ENCODE assay signal across 9 cellular contexts in the genomic region with DNA sequence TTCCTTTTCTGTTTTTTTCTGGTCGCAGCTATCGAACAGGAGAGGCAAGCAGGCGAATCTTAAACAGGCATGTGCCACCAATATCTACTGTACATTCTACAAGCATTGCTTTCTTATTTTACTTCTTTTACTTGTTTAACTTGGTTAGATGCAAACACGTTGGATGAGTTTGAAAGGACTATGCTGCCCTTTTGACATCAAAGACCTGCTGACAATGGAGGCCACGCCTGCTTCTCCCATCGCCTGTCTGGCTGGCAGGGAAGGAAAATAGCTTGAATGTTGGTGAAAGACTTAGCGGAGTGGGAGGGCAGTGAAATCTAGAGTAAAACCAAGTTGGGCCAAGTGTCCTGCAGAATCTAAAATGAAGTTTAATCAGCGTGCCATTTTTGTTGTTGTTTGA. TPM values are rescaled to one million over a fixed set of nuclear protein-coding genes. Genes with fewer than 3 reads are reported as not detected.
DNase-seq lines count a peak whose midpoint lies in the region; ATAC-seq and TF ChIP-seq lines count a peak whose summit lies in the region.
"Had no signal": no experiment of that assay in that cellular context is flagged by ENCODE, and none has a peak within 500 bp of the region (broad histone marks: within the 10 kb centered on the region; RNA-seq: fewer than 3 reads in every experiment).

No MANE protein-coding gene starts in this region.

- H3K27me3 ChIP-seq in DOHH2 (ENCODE audit: control insufficient read depth, low read length) (no peaks in the 10 kb centered on the region), lower lobe of right lung (ENCODE audit: low read depth) (no peaks in the 10 kb centered on the region), spleen (replicated peaks in 1 of 7) (no peaks in the 10 kb centered on the region)

- H3K36me3 ChIP-seq in DOHH2 (ENCODE audit: control insufficient read depth, low read length) (no peaks in the 10 kb centered on the region), lower lobe of right lung (no peaks in the 10 kb centered on the region), spleen (no peaks in the 10 kb centered on the region)

- TF ChIP-seq CTCF in DOHH2 (IDR thresholded peaks at IDR 0.05; ENCODE audit: low read depth, low read length, poor library complexity, severe bottlenecking), result no peak
- no peak for TF ChIP-seq CTCF in lower lobe of right lung (IDR thresholded peaks at IDR 0.05)
- TF ChIP-seq CTCF in spleen (IDR thresholded peaks at IDR 0.05 in 8 of 11, conservative IDR thresholded peaks at IDR 0.05 in 3 of 11), result no peak

- H3K4me3 Mint-ChIP-seq in activated T-helper 1 cell treated with anti-CD3 and anti-CD28 coated beads, Interleukin-12 subunit alpha, Interleukin-12 subunit beta, Interleukin-2, Interleukin-4 antibody, amounts not matched to agents 30 ng/mL and 10 ng/mL and 1 ng/mL, durations not matched to agents 14 hours and 24 hours and 36 hours, result peak overlapping the region; percentile 88

- no peaks in the 10 kb centered on the region for H3K27me3 Mint-ChIP-seq in activated T-helper 1 cell treated with anti-CD3 and anti-CD28 coated beads, Interleukin-12 subunit alpha, Interleukin-12 subunit beta, Interleukin-2, Interleukin-4 antibody, amounts not matched to agents 30 ng/mL and 10 ng/mL and 1 ng/mL, durations not matched to agents 14 hours and 24 hours and 36 hours (ENCODE audit: insufficient read depth)

- H3K27ac Mint-ChIP-seq in activated T-helper 1 cell treated with anti-CD3 and anti-CD28 coated beads, Interleukin-12 subunit alpha, Interleukin-12 subunit beta, Interleukin-2, Interleukin-4 antibody, amounts not matched to agents 30 ng/mL and 10 ng/mL and 1 ng/mL, durations not matched to agents 14 hours and 24 hours and 36 hours, result no peak overlapping the region

- H3F3A ChIP-seq in DOHH2 (ENCODE audit: control insufficient read depth, insufficient read depth), result no peaks in the 10 kb centered on the region

- H3K36me3 Mint-ChIP-seq in activated T-helper 1 cell treated with anti-CD3 and anti-CD28 coated beads, Interleukin-12 subunit alpha, Interleukin-12 subunit beta, Interleukin-2, Interleukin-4 antibody, amounts not matched to agents 30 ng/mL and 10 ng/mL and 1 ng/mL, durations not matched to agents 14 hours and 24 hours and 36 hours (ENCODE audit: low read depth), result no peaks in the 10 kb centered on the region

- peaks cover 12% of the 10 kb centered on the region for H3K79me2 ChIP-seq in DOHH2 (ENCODE audit: control insufficient read depth, low read length)

- peak; percentile 14 for DNase-seq in A172 (ENCODE audit: low spot score)
- DNase-seq in activated T-helper 1 cell treated with anti-CD3 and anti-CD28 coated beads, Interleukin-12 subunit alpha, Interleukin-12 subunit beta, Interleukin-2, Interleukin-4 antibody, amounts not matched to agents 30 ng/mL and 10 ng/mL and 1 ng/mL, durations not matched to agents 14 hours and 24 hours and 36 hours (ENCODE audit: low spot score), result no peak
- DNase-seq in lower lobe of right lung, result no peak
- DNase-seq in NCI-H510A (lab: John Stamatoyannopoulos, UW), result no peak
- DNase-seq in spleen, result no peak
- DNase-seq in DMS 273 treated with DMSO at 0.1 percent for 48 hours (lab: John Stamatoyannopoulos, UW), result no peak
- DNase-seq in stimulated activated naive CD4-positive, alpha-beta T cell treated with Interleukin-2 at 50 U/mL for 16 hours (lab: John Stamatoyannopoulos, UW), result no peak

- H3K27ac ChIP-seq in DOHH2 (ENCODE audit: low read depth, low read length) (no peak overlapping the region), lower lobe of right lung (no peak overlapping the region), spleen (peak overlapping the region in 1 of 8 donors; percentile 88)

- H4K20me1 ChIP-seq in DOHH2 (ENCODE audit: control insufficient read depth, insufficient read depth, low read depth, low read length), result no peaks in the 10 kb centered on the region

- intact Hi-C loops in activated T-helper 1 cell treated with anti-CD3 and anti-CD28 coated beads, Interleukin-12 subunit alpha, Interleukin-12 subunit beta, Interleukin-2, Interleukin-4 antibody, amounts not matched to agents 30 ng/mL and 10 ng/mL and 1 ng/mL, durations not matched to agents 14 hours and 24 hours and 36 hours (cut with micrococcal nuclease), result loop anchor here (2.0 to 10.0 kb wide), 3 partner anchors 224 to 1040 kb away; a partner anchor contains a TSS
- intact Hi-C loops in lower lobe of right lung (cut with DNase I) (no loop called here), spleen (cut with DNase I; ENCODE audit: low total_unique reads) (no loop called here)

- peak overlapping the region; percentile 82 for H3K4me3 ChIP-seq in DOHH2 (ENCODE audit: low read length)
- peak overlapping the region; percentile 56 for H3K4me3 ChIP-seq in lower lobe of right lung
- H3K4me3 ChIP-seq in spleen, result peak overlapping the region in 3 of 8 donors; percentile 38 to 45 (median 43)

- peaks cover 12% of the 10 kb centered on the region for H3K4me1 Mint-ChIP-seq in activated T-helper 1 cell treated with anti-CD3 and anti-CD28 coated beads, Interleukin-12 subunit alpha, Interleukin-12 subunit beta, Interleukin-2, Interleukin-4 antibody, amounts not matched to agents 30 ng/mL and 10 ng/mL and 1 ng/mL, durations not matched to agents 14 hours and 24 hours and 36 hours (ENCODE audit: low read depth)

- no peak for ATAC-seq in lower lobe of right lung

- H3K9me3 Mint-ChIP-seq in activated T-helper 1 cell treated with anti-CD3 and anti-CD28 coated beads, Interleukin-12 subunit alpha, Interleukin-12 subunit beta, Interleukin-2, Interleukin-4 antibody, amounts not matched to agents 30 ng/mL and 10 ng/mL and 1 ng/mL, durations not matched to agents 14 hours and 24 hours and 36 hours, result no peaks in the 10 kb centered on the region

- peaks cover 5% of the 10 kb centered on the region for H3K4me1 ChIP-seq in DOHH2 (ENCODE audit: control insufficient read depth, low read length)
- peaks cover 4% of the 10 kb centered on the region for H3K4me1 ChIP-seq in lower lobe of right lung
- H3K4me1 ChIP-seq in spleen, result peaks cover 0 to 16% (median 6%) of the 10 kb centered on the region in 6 donors

- no peaks in the 10 kb centered on the region for H3K9me2 ChIP-seq in DOHH2 (replicated peaks; ENCODE audit: control insufficient read depth, low read length)

- H3K4me2 ChIP-seq in DOHH2 (ENCODE audit: low read length), result peak overlapping the region; percentile 74

- TF ChIP-seq POLR2A in spleen (IDR thresholded peaks at IDR 0.05), result no peak

- 10 to 14% (median 13%) methylated on average over 8 of the region's 8 CpGs; no CpG with 5 or more reads in 2 of the 5 donors for WGBS in spleen, 5 donors

- no peaks in the 10 kb centered on the region for H3K9me3 ChIP-seq in DOHH2 (ENCODE audit: control insufficient read depth, insufficient read depth, low read length)
- H3K9me3 ChIP-seq in lower lobe of right lung, result no peaks in the 10 kb centered on the region
- H3K9me3 ChIP-seq in spleen, result no peaks in the 10 kb centered on the region

RNA-seq across cellular contexts. Expression of a gene that starts 1.5 kb away (rescaled TPM):
- total RNA-seq in A172 (2014; rRNA removed; shearing (Covaris generic)), result 0.67 and 3.5 TPM in 2 replicates
- 0.54 and 1.2 TPM in 2 replicates for total RNA-seq in activated T-helper 1 cell treated with anti-CD3 and anti-CD28 coated beads, Interleukin-12 subunit alpha, Interleukin-12 subunit beta, Interleukin-2, Interleukin-4 antibody, amounts not matched to agents 30 ng/mL and 10 ng/mL and 1 ng/mL, durations not matched to agents 14 hours and 24 hours and 36 hours
- total RNA-seq in lower lobe of right lung, result 0.89 TPM
- 1 to 10 TPM in 2 of 7 donors, not detected in 5; 2.4 to 3.8 TPM for total RNA-seq in spleen
- polyA plus RNA-seq in spleen, result 1 to 10 TPM in 2 of 3 donors, not detected in 1; 2.0 to 2.7 TPM
- total RNA-seq: chondrocyte had no signal
